In the genomic region with DNA sequence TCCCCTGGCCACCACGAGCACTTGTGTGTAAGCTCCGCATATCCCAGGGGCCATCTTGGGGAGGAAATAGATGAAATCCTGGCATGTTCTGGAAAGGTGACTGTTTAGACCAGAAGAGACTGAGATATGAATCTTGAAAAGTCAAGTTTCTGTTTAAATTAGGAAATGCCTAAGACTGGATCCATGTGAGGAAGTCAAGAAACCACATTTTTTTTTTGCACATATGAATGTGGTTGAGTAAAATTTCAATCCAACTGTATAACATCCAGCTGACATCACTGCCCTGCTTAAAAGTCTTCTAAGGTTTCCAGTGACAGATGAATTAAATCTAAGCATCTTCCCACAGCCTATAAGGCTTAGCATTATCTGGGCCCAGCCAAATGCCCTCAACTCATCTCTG, we compare ENCODE assay signal across 16 cellular contexts.
"Had no signal": no experiment of that assay in that cellular context is flagged by ENCODE, and none has a peak within 500 bp of the region (broad histone marks: within the 10 kb centered on the region; RNA-seq: fewer than 3 reads in every experiment).

No MANE protein-coding gene starts in this region.

- H3K4me1 ChIP-seq: gastroesophageal sphincter, left ventricle myocardium inferior, pancreas, stomach, testis, upper lobe of right lung had no signal

- H3K36me3 Mint-ChIP-seq: naive thymus-derived CD8-positive, alpha-beta T cell had no signal

- H3K79me2 ChIP-seq: hepatocyte had no signal

- H3K9me3 ChIP-seq: gastroesophageal sphincter, left ventricle myocardium inferior, mucosa of descending colon, pancreas, stomach, testis, upper lobe of right lung had no signal

- FAIRE-seq: pancreas had no signal

- ATAC-seq: activated T-helper 17 cell treated with anti-CD3 and anti-CD28 coated beads, Interleukin-2, amount 50 U/mL, for 72 hours; gastroesophageal sphincter; mucosa of descending colon; naive thymus-derived CD8-positive, alpha-beta T cell; pancreas had no signal

- H3K4me3 Mint-ChIP-seq: activated CD4-positive, alpha-beta T cell treated with anti-CD3 and anti-CD28 coated beads, Interleukin-2, amount 10 ng/mL, durations not matched to agents 24 days and 14 days; activated T-helper 17 cell treated with anti-CD3 and anti-CD28 coated beads, Interleukin-2, amount 50 U/mL, for 72 hours; naive thymus-derived CD8-positive, alpha-beta T cell had no signal

- H3K4me1 Mint-ChIP-seq: activated CD4-positive, alpha-beta T cell treated with anti-CD3 and anti-CD28 coated beads, Interleukin-2, amount 10 ng/mL, durations not matched to agents 24 days and 14 days; activated T-helper 17 cell treated with anti-CD3 and anti-CD28 coated beads, Interleukin-2, amount 50 U/mL, for 72 hours; naive thymus-derived CD8-positive, alpha-beta T cell had no signal

- DNase-seq: activated CD4-positive, alpha-beta T cell treated with anti-CD3 and anti-CD28 coated beads, Interleukin-2, amount 10 ng/mL, durations not matched to agents 24 days and 14 days; activated CD4-positive, CD25-positive, alpha-beta regulatory T cell; activated naive CD4-positive, alpha-beta T cell treated with Interleukin-2 at 50 U/mL for 16 hours; left ventricle myocardium inferior; mucosa of descending colon; naive thymus-derived CD8-positive, alpha-beta T cell; pancreas; stimulated activated CD4-positive, alpha-beta T cell treated with anti-CD3 and anti-CD28 coated beads, Interleukin-12 subunit alpha, Interleukin-12 subunit beta, amount 100 ng/mL, for 4 hours; stimulated activated CD4-positive, alpha-beta T cell treated with anti-CD3 and anti-CD28 coated beads, Interleukin-2, amount 100 ng/mL, for 24 hours; stomach; testis; upper lobe of right lung had no signal

- H3K27ac ChIP-seq: cardiac muscle cell, gastroesophageal sphincter, hepatocyte, left ventricle myocardium inferior, pancreas, stomach, testis, upper lobe of right lung had no signal

- H3K9me3 Mint-ChIP-seq: activated CD4-positive, alpha-beta T cell treated with anti-CD3 and anti-CD28 coated beads, Interleukin-2, amount 10 ng/mL, durations not matched to agents 24 days and 14 days; activated T-helper 17 cell treated with anti-CD3 and anti-CD28 coated beads, Interleukin-2, amount 50 U/mL, for 72 hours; naive thymus-derived CD8-positive, alpha-beta T cell had no signal

- H3K4me2 ChIP-seq: hepatocyte had no signal

- H3K27me3 ChIP-seq: pancreas, testis, upper lobe of right lung had no signal

- H3K27ac Mint-ChIP-seq: activated CD4-positive, alpha-beta T cell treated with anti-CD3 and anti-CD28 coated beads, Interleukin-2, amount 10 ng/mL, durations not matched to agents 24 days and 14 days; activated T-helper 17 cell treated with anti-CD3 and anti-CD28 coated beads, Interleukin-2, amount 50 U/mL, for 72 hours; naive thymus-derived CD8-positive, alpha-beta T cell had no signal

- H3K4me3 ChIP-seq: cardiac muscle cell, gastroesophageal sphincter, hepatocyte, left ventricle myocardium inferior, mucosa of descending colon, pancreas, stomach, testis, upper lobe of right lung had no signal

- H2AFZ ChIP-seq: hepatocyte had no signal

- H3K36me3 ChIP-seq: cardiac muscle cell, gastroesophageal sphincter, left ventricle myocardium inferior, pancreas, stomach, upper lobe of right lung had no signal
